7 cellular contexts compared by ENCODE assay signal in the genomic region with DNA sequence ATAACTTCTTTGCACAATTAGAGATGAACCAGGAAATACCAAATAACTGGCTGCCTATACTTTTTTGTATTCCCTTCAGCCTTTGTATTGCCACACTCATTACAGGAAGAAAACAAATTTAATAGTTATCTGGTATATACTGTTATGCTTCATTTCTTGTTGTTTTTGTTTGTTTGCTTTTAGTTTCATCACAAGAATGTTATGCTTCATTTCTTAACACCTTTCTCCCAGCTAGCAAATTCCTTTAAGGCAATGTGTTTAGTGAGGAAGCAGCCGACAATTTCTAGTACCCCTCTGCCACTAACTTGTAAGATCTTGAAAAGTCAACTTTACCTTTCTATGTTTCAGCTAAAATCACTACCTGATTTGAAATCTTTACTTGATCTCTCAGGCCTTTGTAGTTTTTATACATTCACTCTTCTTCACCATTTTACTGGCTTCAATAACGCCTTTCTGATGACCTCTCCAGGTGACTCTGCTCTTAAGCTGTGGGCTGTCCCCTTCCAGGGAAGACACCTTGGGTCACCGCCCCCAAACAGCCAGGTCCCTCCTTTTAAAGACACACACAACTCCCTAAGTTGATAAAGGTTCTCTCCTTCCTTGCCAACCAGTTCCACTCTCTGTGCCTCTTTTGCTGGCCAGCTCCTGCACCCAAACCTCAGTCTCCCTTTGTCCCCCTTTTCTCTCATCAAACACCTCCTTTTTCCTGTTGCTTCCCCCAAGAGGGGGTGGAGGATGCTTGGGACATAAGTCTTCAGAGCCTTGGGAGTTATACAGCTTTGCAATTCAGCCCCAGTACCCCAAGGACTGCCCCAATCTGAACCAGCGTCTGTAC.
DNase-seq lines count a peak whose midpoint lies in the region; ATAC-seq lines count a peak whose summit lies in the region.

No MANE protein-coding gene starts in this region.

- no peaks in the 10 kb centered on the region for H3K9me3 Mint-ChIP-seq in memory B cell

- H3K4me3 Mint-ChIP-seq in memory B cell, result peak overlapping the region; percentile 95

- H3K27me3 Mint-ChIP-seq in memory B cell, result no peaks in the 10 kb centered on the region

- peak; percentile 87 for DNase-seq in NCI-H526 treated with DMSO at 0.1 percent for 48 hours (lab: John Stamatoyannopoulos, UW)
- peak; percentile 85 to 87 for DNase-seq in activated CD4-positive, alpha-beta T cell treated with anti-CD3 and anti-CD28 coated beads, Interleukin-2, amount 50 U/mL, for 48 hours
- DNase-seq in effector CD8-positive, alpha-beta T cell (lab: John Stamatoyannopoulos, UW), result peak; percentile 59
- DNase-seq in memory B cell (ENCODE audit: low spot score in 2 of 2), result peak; percentile 53 to 57
- DNase-seq in stimulated activated CD8-positive, alpha-beta memory T cell treated with anti-CD3 and anti-CD28 coated beads, Interleukin-15, amount 100 ng/mL, for 4 hours (ENCODE audit: low read depth in 2 of 2), result peak; percentile 35 to 56

- H3K4me1 Mint-ChIP-seq in memory B cell, result peaks cover 26% of the 10 kb centered on the region

- peak; percentile 53 for ATAC-seq in GM18517 (IDR thresholded peaks at IDR 0.05; ENCODE audit: unreplicated experiment)
- peak; percentile 43 for ATAC-seq in HG03432 (IDR thresholded peaks at IDR 0.05; ENCODE audit: unreplicated experiment)
- peak; percentile 59 for ATAC-seq in memory B cell (ENCODE audit: low read depth)

- H3K27ac Mint-ChIP-seq in memory B cell, result peak overlapping the region; percentile 79

- peaks cover 4% of the 10 kb centered on the region for H3K36me3 Mint-ChIP-seq in memory B cell

Comparison
In these comparisons a context has a peak if more than half of its experiments do, and no peak if none do; other contexts are left out.
1. Peak in every context shown above with its lines: DNase-seq and ATAC-seq.